Comparison of ENCODE assay signal across 1 cellular context in the genomic region with DNA sequence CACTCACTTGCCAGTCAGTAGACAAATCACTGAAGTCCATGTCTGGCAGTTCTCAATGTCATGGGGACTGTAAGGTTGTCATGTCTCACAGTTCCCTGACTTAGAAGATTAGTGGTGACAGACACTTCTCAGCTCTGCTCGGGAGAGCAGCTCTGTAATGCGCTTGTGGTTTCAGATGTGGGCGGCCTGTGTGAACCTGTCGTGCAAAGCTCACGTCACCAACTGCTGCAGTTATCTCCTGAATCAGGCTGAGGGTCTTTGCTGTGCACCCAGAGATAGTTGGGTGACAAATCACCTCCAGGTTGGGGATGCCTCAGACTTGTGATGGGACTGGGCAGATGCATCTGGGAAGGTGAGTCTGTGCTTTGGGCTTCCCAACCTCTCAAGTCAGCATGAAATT.
A peak's percentile ranks its signal among the peaks of the same experiment; 100 is the strongest.
TF ChIP-seq lines count a peak whose summit lies in the region.

A gene with protein sequence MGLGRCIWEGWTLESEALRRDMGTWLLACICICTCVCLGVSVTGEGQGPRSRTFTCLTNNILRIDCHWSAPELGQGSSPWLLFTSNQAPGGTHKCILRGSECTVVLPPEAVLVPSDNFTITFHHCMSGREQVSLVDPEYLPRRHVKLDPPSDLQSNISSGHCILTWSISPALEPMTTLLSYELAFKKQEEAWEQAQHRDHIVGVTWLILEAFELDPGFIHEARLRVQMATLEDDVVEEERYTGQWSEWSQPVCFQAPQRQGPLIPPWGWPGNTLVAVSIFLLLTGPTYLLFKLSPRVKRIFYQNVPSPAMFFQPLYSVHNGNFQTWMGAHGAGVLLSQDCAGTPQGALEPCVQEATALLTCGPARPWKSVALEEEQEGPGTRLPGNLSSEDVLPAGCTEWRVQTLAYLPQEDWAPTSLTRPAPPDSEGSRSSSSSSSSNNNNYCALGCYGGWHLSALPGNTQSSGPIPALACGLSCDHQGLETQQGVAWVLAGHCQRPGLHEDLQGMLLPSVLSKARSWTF (plus strand): TSS at position 261 of the 400 bp plus-strand sequence. CDS start 64 bp downstream, at position 325.

TF ChIP-seq in K562, 482 proteins besides CTCF, POLR2A, EP300 and RAD21 (continued from another document):
- TF ChIP-seq, protein P1, sequence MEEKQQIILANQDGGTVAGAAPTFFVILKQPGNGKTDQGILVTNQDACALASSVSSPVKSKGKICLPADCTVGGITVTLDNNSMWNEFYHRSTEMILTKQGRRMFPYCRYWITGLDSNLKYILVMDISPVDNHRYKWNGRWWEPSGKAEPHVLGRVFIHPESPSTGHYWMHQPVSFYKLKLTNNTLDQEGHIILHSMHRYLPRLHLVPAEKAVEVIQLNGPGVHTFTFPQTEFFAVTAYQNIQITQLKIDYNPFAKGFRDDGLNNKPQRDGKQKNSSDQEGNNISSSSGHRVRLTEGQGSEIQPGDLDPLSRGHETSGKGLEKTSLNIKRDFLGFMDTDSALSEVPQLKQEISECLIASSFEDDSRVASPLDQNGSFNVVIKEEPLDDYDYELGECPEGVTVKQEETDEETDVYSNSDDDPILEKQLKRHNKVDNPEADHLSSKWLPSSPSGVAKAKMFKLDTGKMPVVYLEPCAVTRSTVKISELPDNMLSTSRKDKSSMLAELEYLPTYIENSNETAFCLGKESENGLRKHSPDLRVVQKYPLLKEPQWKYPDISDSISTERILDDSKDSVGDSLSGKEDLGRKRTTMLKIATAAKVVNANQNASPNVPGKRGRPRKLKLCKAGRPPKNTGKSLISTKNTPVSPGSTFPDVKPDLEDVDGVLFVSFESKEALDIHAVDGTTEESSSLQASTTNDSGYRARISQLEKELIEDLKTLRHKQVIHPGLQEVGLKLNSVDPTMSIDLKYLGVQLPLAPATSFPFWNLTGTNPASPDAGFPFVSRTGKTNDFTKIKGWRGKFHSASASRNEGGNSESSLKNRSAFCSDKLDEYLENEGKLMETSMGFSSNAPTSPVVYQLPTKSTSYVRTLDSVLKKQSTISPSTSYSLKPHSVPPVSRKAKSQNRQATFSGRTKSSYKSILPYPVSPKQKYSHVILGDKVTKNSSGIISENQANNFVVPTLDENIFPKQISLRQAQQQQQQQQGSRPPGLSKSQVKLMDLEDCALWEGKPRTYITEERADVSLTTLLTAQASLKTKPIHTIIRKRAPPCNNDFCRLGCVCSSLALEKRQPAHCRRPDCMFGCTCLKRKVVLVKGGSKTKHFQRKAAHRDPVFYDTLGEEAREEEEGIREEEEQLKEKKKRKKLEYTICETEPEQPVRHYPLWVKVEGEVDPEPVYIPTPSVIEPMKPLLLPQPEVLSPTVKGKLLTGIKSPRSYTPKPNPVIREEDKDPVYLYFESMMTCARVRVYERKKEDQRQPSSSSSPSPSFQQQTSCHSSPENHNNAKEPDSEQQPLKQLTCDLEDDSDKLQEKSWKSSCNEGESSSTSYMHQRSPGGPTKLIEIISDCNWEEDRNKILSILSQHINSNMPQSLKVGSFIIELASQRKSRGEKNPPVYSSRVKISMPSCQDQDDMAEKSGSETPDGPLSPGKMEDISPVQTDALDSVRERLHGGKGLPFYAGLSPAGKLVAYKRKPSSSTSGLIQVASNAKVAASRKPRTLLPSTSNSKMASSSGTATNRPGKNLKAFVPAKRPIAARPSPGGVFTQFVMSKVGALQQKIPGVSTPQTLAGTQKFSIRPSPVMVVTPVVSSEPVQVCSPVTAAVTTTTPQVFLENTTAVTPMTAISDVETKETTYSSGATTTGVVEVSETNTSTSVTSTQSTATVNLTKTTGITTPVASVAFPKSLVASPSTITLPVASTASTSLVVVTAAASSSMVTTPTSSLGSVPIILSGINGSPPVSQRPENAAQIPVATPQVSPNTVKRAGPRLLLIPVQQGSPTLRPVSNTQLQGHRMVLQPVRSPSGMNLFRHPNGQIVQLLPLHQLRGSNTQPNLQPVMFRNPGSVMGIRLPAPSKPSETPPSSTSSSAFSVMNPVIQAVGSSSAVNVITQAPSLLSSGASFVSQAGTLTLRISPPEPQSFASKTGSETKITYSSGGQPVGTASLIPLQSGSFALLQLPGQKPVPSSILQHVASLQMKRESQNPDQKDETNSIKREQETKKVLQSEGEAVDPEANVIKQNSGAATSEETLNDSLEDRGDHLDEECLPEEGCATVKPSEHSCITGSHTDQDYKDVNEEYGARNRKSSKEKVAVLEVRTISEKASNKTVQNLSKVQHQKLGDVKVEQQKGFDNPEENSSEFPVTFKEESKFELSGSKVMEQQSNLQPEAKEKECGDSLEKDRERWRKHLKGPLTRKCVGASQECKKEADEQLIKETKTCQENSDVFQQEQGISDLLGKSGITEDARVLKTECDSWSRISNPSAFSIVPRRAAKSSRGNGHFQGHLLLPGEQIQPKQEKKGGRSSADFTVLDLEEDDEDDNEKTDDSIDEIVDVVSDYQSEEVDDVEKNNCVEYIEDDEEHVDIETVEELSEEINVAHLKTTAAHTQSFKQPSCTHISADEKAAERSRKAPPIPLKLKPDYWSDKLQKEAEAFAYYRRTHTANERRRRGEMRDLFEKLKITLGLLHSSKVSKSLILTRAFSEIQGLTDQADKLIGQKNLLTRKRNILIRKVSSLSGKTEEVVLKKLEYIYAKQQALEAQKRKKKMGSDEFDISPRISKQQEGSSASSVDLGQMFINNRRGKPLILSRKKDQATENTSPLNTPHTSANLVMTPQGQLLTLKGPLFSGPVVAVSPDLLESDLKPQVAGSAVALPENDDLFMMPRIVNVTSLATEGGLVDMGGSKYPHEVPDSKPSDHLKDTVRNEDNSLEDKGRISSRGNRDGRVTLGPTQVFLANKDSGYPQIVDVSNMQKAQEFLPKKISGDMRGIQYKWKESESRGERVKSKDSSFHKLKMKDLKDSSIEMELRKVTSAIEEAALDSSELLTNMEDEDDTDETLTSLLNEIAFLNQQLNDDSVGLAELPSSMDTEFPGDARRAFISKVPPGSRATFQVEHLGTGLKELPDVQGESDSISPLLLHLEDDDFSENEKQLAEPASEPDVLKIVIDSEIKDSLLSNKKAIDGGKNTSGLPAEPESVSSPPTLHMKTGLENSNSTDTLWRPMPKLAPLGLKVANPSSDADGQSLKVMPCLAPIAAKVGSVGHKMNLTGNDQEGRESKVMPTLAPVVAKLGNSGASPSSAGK (IDR thresholded peaks at IDR 0.05) = no peak
- TF ChIP-seq ZNF175 (CRISPR knock-in tag; IDR thresholded peaks at IDR 0.05; ENCODE audit: low read depth) (no peak), ESRRA (IDR thresholded peaks at IDR 0.05; ENCODE audit: borderline replicate concordance, low read depth) (peak; percentile 45; the same call in 1 of the 2 replicates), MCM7 (IDR thresholded peaks at IDR 0.05) (no peak), GTF2F1 (IDR thresholded peaks at IDR 0.05; ENCODE audit: low read depth, low read length) (no peak), HDAC1 (IDR thresholded peaks at IDR 0.05) (peak in 1 of 2 experiments; percentile 22; a peak in 1 of 4 replicates), KLF16 (IDR thresholded peaks at IDR 0.05) (0 out of 2 replicates have a peak, but pooled peaks have one; percentile 18), XRCC3 (IDR thresholded peaks at IDR 0.05) (no peak), TCF7 (IDR thresholded peaks at IDR 0.05; ENCODE audit: borderline replicate concordance) (no peak), ATF1 (CRISPR knock-in tag; IDR thresholded peaks at IDR 0.05) (no peak), ATF1 (tag; IDR thresholded peaks at IDR 0.05) (peak; percentile 71), MEIS2 (IDR thresholded peaks at IDR 0.05; ENCODE audit: partially characterized antibody) (peak; percentile 92), FOXM1 (IDR thresholded peaks at IDR 0.05; ENCODE audit: low read depth) (0 out of 2 replicates have a peak, but pooled peaks have one; percentile 28), FOXM1 (CRISPR knock-in tag; IDR thresholded peaks at IDR 0.05; ENCODE audit: low read depth) (no peak), GATA2 (CRISPR knock-in tag; IDR thresholded peaks at IDR 0.05) (peak; percentile 65), JUND (IDR thresholded peaks at IDR 0.05; ENCODE audit: borderline replicate concordance, low read depth, low read length) (peak; percentile 52; the same call in 1 of the 2 replicates), JUND (tag; IDR thresholded peaks at IDR 0.05; ENCODE audit: borderline replicate concordance, low read depth, low read length) (peak; percentile 45; the same call in 1 of the 3 replicates), SETDB1 (IDR thresholded peaks at IDR 0.05; ENCODE audit: low read length) (no peak), CREM (IDR thresholded peaks at IDR 0.05; ENCODE audit: low read depth) (peak; percentile 90), CEBPB (tag; IDR thresholded peaks at IDR 0.05) (no peak), ZKSCAN8 (CRISPR knock-in tag; IDR thresholded peaks at IDR 0.05) (no peak), HNRNPUL1 (IDR thresholded peaks at IDR 0.05; ENCODE audit: low read length) (no peak), MTA1 (IDR thresholded peaks at IDR 0.05; ENCODE audit: borderline replicate concordance) (0 out of 2 replicates have a peak, but pooled peaks have one; percentile 19), SMARCA4 (IDR thresholded peaks at IDR 0.05) (no peak; the same call in 1 of the 2 replicates), RBBP5 (IDR thresholded peaks at IDR 0.05; ENCODE audit: borderline replicate concordance, insufficient read depth, low read length, poor library complexity, severe bottlenecking) (no peak), SMARCC2 (IDR thresholded peaks at IDR 0.05; ENCODE audit: low read depth) (no peak)
- TF ChIP-seq, protein P2, sequence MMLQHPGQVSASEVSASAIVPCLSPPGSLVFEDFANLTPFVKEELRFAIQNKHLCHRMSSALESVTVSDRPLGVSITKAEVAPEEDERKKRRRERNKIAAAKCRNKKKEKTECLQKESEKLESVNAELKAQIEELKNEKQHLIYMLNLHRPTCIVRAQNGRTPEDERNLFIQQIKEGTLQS (IDR thresholded peaks at IDR 0.05) = peak; percentile 45; the same call in 1 of the 2 replicates
- TF ChIP-seq, protein P2 (CRISPR knock-in tag; conservative IDR thresholded peaks at IDR 0.05) = no peak
- TF ChIP-seq, protein P3, sequence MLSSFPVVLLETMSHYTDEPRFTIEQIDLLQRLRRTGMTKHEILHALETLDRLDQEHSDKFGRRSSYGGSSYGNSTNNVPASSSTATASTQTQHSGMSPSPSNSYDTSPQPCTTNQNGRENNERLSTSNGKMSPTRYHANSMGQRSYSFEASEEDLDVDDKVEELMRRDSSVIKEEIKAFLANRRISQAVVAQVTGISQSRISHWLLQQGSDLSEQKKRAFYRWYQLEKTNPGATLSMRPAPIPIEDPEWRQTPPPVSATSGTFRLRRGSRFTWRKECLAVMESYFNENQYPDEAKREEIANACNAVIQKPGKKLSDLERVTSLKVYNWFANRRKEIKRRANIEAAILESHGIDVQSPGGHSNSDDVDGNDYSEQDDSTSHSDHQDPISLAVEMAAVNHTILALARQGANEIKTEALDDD (IDR thresholded peaks at IDR 0.05) = peak; percentile 22; the same call in 1 of the 2 replicates
